In genomic region chr1:149558350-149558825, GRCh38 we compare ENCODE assay signal across 9 cellular contexts. TPM values are rescaled to one million over a fixed set of nuclear protein-coding genes. Genes with fewer than 3 reads are reported as not detected.
DNase-seq lines count a peak whose midpoint lies in the region; ATAC-seq and TF ChIP-seq lines count a peak whose summit lies in the region.
"Not testable (repeated sequence)": the region's sequence is repeated elsewhere in the genome, so short reads cannot be mapped to it uniquely, and the experiment has no call there.
"Had no signal": no experiment of that assay in that cellular context is flagged by ENCODE, and none has a peak within 500 bp of the region (broad histone marks: within the 10 kb centered on the region; RNA-seq: fewer than 3 reads in every experiment).

No MANE protein-coding gene starts in this region.

- H3K27me3 ChIP-seq in HL-60 (ENCODE audit: insufficient read depth, poor library complexity, severe bottlenecking); endocrine pancreas (ENCODE audit: control insufficient read depth, insufficient read depth, low read length); trophoblast cell (ENCODE audit: insufficient read depth, low read length): not testable (repeated sequence)

- H3K4me1 Mint-ChIP-seq in WTC11: not testable (repeated sequence)

- CTCF ChIA-PET in WTC11 (lab: Charles Lee): not testable (repeated sequence)

- not testable (repeated sequence) for H3K36me3 ChIP-seq in endocrine pancreas (ENCODE audit: control insufficient read depth, insufficient read depth, low read length); trophoblast cell (ENCODE audit: control insufficient read depth in 1 of 2, insufficient read depth in 2 of 2, low read length in 2 of 2)

- POLR2A ChIA-PET in WTC11 (lab: Charles Lee): not testable (repeated sequence)

- not testable (repeated sequence) for H2BK12ac ChIP-seq in trophoblast cell (ENCODE audit: low read length)

- peak overlapping the region; percentile 47 for H3K9ac ChIP-seq in endocrine pancreas (ENCODE audit: control insufficient read depth, insufficient read depth, low read length)
- not testable (repeated sequence) for H3K9ac ChIP-seq in trophoblast cell (ENCODE audit: low read length)

- not testable (repeated sequence) for H4K8ac ChIP-seq in trophoblast cell (ENCODE audit: low read depth, low read length)

- ATAC-seq in WTC11: not testable (repeated sequence)

- H3K27me3 Mint-ChIP-seq in WTC11 (ENCODE audit: low read depth): not testable (repeated sequence)

- 0 out of 2 replicates have a peak overlapping the region, but pooled peaks have one; percentile 60 for H3K27ac Mint-ChIP-seq in WTC11

- peak overlapping the region; percentile 71 for H3K4me3 Mint-ChIP-seq in WTC11

- not testable (repeated sequence) for H3K36me3 Mint-ChIP-seq in WTC11

- not testable (repeated sequence) for H3K23ac ChIP-seq in trophoblast cell (ENCODE audit: low read length)

- H3K9me3 ChIP-seq in endocrine pancreas (ENCODE audit: control insufficient read depth, low read length); trophoblast cell (ENCODE audit: insufficient read depth, low read depth, low read length): not testable (repeated sequence)

- not testable (repeated sequence) for H3K4ac ChIP-seq in trophoblast cell (ENCODE audit: low read depth, low read length)

- DNase-seq in AG08395 (ENCODE audit: low spot score): peak; percentile 1
- peak; percentile 51 to 61 for DNase-seq in HL-60 (ENCODE audit: low read depth in 1 of 2, low spot score in 1 of 2)
- DNase-seq in WTC11 (ENCODE audit: low spot score): peak; percentile 75
- DNase-seq in activated naive CD4-positive, alpha-beta T cell treated with Interleukin-2 at 50 U/mL for 16 hours: peak; percentile 61
- DNase-seq in iris pigment epithelial cell (ENCODE audit: low read depth): peak; percentile 49
- peak; percentile 44 to 65 for DNase-seq in trophoblast cell
- DNase-seq in stimulated activated CD8-positive, alpha-beta memory T cell treated with anti-CD3 and anti-CD28 coated beads, Interleukin-12 subunit alpha, Interleukin-12 subunit beta, amount 100 ng/mL, for 4 hours (ENCODE audit: low read depth): peak; percentile 28

- not testable (repeated sequence) for H3K9me3 Mint-ChIP-seq in WTC11

- H3K18ac ChIP-seq in trophoblast cell (ENCODE audit: low read length): not testable (repeated sequence)

- H3K79me1 ChIP-seq in trophoblast cell (ENCODE audit: low read length): not testable (repeated sequence)

- not testable (repeated sequence) for TF ChIP-seq CTCF in HL-60 (IDR thresholded peaks at IDR 0.05; ENCODE audit: insufficient read depth, low read length); WTC11 (IDR thresholded peaks at IDR 0.05)

- H3K14ac ChIP-seq in trophoblast cell (ENCODE audit: low read length): not testable (repeated sequence)

- WGBS in trophoblast cell (ENCODE audit: extremely low coverage, insufficient coverage, insufficient read length): no CpG with 5 or more reads among the region's 36 CpGs

- H3K4me3 ChIP-seq in HL-60 (replicated peaks; ENCODE audit: insufficient read depth, low read length) (peak overlapping the region; percentile 37), endocrine pancreas (ENCODE audit: control insufficient read depth, insufficient read depth, low read length) (peak overlapping the region; percentile 56)
- not testable (repeated sequence) for H3K4me3 ChIP-seq in trophoblast cell (ENCODE audit: low read depth, low read length)

- H4K91ac ChIP-seq in trophoblast cell (ENCODE audit: low read depth, low read length): not testable (repeated sequence)

- H2AK5ac ChIP-seq in trophoblast cell (ENCODE audit: low read length): not testable (repeated sequence)

- H2BK5ac ChIP-seq in trophoblast cell (ENCODE audit: low read depth, low read length, poor library complexity): not testable (repeated sequence)

- H3K27ac ChIP-seq in HL-60 (replicated peaks): peak overlapping the region; percentile 80
- not testable (repeated sequence) for H3K27ac ChIP-seq in trophoblast cell (ENCODE audit: low read depth, low read length)

- H3K4me2 ChIP-seq in trophoblast cell (ENCODE audit: low read length): peak overlapping the region; percentile 48

- not testable (repeated sequence) for H2AFZ ChIP-seq in trophoblast cell (ENCODE audit: insufficient read depth, low read length, poor library complexity)

- H3K4me1 ChIP-seq in endocrine pancreas (ENCODE audit: control insufficient read depth, insufficient read depth, low read length); trophoblast cell (ENCODE audit: control insufficient read depth in 1 of 2, insufficient read depth in 2 of 2, low read length in 2 of 2): not testable (repeated sequence)

- H4K12ac ChIP-seq in trophoblast cell (ENCODE audit: low read depth, low read length): not testable (repeated sequence)

- not testable (repeated sequence) for H3K79me2 ChIP-seq in trophoblast cell (ENCODE audit: control insufficient read depth, insufficient read depth, low read length, poor library complexity)

- H2BK120ac ChIP-seq in trophoblast cell (ENCODE audit: insufficient read depth, low read length, poor library complexity): not testable (repeated sequence)

TF ChIP-seq in WTC11, 78 proteins besides CTCF, POLR2A, EP300 and RAD21:
- TF ChIP-seq HMGXB4 (CRISPR knock-in tag; IDR thresholded peaks at IDR 0.05): peak; percentile 34; the same call in 1 of the 2 replicates

RNA-seq across cellular contexts. Expression of gene PPIAL4C, which starts 25.3 kb away (rescaled TPM):
- 0.42 to 0.78 TPM (median 0.46 TPM) in 3 replicates for total RNA-seq in WTC11 (2021)
- polyA plus RNA-seq in trophoblast cell (2013): not detected in 2 replicates
- total RNA-seq: skeletal muscle tissue had no signal

Comparison
In these comparisons a context has a peak if more than half of its experiments do, and no peak if none do; other contexts are left out.
1. DNase-seq: peak in every context shown above with its lines; median percentile 75 in WTC11; 61 in activated naive CD4-positive, alpha-beta T cell treated with Interleukin-2 at 50 U/mL for 16 hours; 56 in HL-60; 54 in trophoblast cell; 49 in iris pigment epithelial cell; 28 in stimulated activated CD8-positive, alpha-beta memory T cell treated with anti-CD3 and anti-CD28 coated beads, Interleukin-12 subunit alpha, Interleukin-12 subunit beta, amount 100 ng/mL, for 4 hours; 1 in AG08395.